In genomic region chr5:117590944-117591343, GRCh38 we compare ENCODE assay signal across 8 cellular contexts.
A peak's percentile ranks its signal among the peaks of the same experiment; 100 is the strongest.
DNase-seq lines count a peak whose midpoint lies in the region; ATAC-seq and TF ChIP-seq lines count a peak whose summit lies in the region.

No MANE protein-coding gene starts in this region.

- DNase-seq in SKM-1 treated with dmso at 0.1 percent for 144 hours (lab: John Stamatoyannopoulos, UW; ENCODE audit: unreplicated experiment) = peak; percentile 22
- DNase-seq in SKM-1 (lab: John Stamatoyannopoulos, UW; ENCODE audit: unreplicated experiment) = no peak
- peak; percentile 66 for DNase-seq in RPMI8226
- DNase-seq in NCI-H1048 (lab: John Stamatoyannopoulos, UW) = no peak
- DNase-seq in NCI-H128 (lab: John Stamatoyannopoulos, UW; ENCODE audit: unreplicated experiment) = no peak
- DNase-seq in right atrium auricular region (ENCODE audit: low spot score) = no peak

- no peaks in the 10 kb centered on the region for H3K9me3 ChIP-seq in liver (ENCODE audit: control insufficient read depth in 4 of 4, low read length in 3 of 4)
- no peaks in the 10 kb centered on the region for H3K9me3 ChIP-seq in right atrium auricular region

- no peaks in the 10 kb centered on the region for H3K4me1 ChIP-seq in liver (ENCODE audit: control insufficient read depth in 4 of 4, insufficient read depth in 4 of 4, low read length in 3 of 4)
- H3K4me1 ChIP-seq in right atrium auricular region = no peaks in the 10 kb centered on the region

- H3K27me3 ChIP-seq in liver (ENCODE audit: control insufficient read depth in 4 of 4, insufficient read depth in 4 of 4, low read length in 3 of 4) (no peaks in the 10 kb centered on the region), right atrium auricular region (no peaks in the 10 kb centered on the region)

- 42% methylated on average over 1 of the region's 1 CpG for WGBS in liver

- no peak overlapping the region for H3K4me3 ChIP-seq in liver (ENCODE audit: low read depth in 1 of 3, low read length in 3 of 3)
- no peak overlapping the region for H3K4me3 ChIP-seq in right atrium auricular region

- peak; percentile 63 to 65 for TF ChIP-seq RAD21 in liver (IDR thresholded peaks at IDR 0.05)

- TF ChIP-seq CTCF in liver (IDR thresholded peaks at IDR 0.05; ENCODE audit: low read depth, low read length, missing input control) = peak; percentile 32
- TF ChIP-seq CTCF in right atrium auricular region (IDR thresholded peaks at IDR 0.05) = peak in 1 of 2 donors; percentile 54

- no peaks in the 10 kb centered on the region for H3K36me3 ChIP-seq in liver (ENCODE audit: control insufficient read depth in 4 of 4, insufficient read depth in 3 of 4, low read depth in 1 of 4, low read length in 3 of 4)
- H3K36me3 ChIP-seq in right atrium auricular region = no peaks in the 10 kb centered on the region

- H3K27ac ChIP-seq in liver (ENCODE audit: low read depth in 1 of 2, low read length in 2 of 2) (no peak overlapping the region), right atrium auricular region (no peak overlapping the region)

- no peak overlapping the region for H3K9ac ChIP-seq in liver (ENCODE audit: low read depth in 1 of 2, low read length in 2 of 2)

- peak; percentile 95 for ATAC-seq in HG02938 (IDR thresholded peaks at IDR 0.05; ENCODE audit: unreplicated experiment)

TF ChIP-seq in liver, 16 proteins besides CTCF, POLR2A, EP300 and RAD21:
- TF ChIP-seq, protein P1, sequence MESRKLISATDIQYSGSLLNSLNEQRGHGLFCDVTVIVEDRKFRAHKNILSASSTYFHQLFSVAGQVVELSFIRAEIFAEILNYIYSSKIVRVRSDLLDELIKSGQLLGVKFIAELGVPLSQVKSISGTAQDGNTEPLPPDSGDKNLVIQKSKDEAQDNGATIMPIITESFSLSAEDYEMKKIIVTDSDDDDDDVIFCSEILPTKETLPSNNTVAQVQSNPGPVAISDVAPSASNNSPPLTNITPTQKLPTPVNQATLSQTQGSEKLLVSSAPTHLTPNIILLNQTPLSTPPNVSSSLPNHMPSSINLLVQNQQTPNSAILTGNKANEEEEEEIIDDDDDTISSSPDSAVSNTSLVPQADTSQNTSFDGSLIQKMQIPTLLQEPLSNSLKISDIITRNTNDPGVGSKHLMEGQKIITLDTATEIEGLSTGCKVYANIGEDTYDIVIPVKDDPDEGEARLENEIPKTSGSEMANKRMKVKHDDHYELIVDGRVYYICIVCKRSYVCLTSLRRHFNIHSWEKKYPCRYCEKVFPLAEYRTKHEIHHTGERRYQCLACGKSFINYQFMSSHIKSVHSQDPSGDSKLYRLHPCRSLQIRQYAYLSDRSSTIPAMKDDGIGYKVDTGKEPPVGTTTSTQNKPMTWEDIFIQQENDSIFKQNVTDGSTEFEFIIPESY (IDR thresholded peaks at IDR 0.05) = no peak
- TF ChIP-seq JUND (IDR thresholded peaks at IDR 0.05) (no peak), YY1 (IDR thresholded peaks at IDR 0.05) (no peak), TAF1 (conservative IDR thresholded peaks at IDR 0.05) (no peak), NR2F2 (IDR thresholded peaks at IDR 0.05) (no peak), RXRA (IDR thresholded peaks at IDR 0.05) (no peak), EGR1 (IDR thresholded peaks at IDR 0.05; ENCODE audit: low read depth in 2 of 2) (no peak)
- TF ChIP-seq, protein P2, sequence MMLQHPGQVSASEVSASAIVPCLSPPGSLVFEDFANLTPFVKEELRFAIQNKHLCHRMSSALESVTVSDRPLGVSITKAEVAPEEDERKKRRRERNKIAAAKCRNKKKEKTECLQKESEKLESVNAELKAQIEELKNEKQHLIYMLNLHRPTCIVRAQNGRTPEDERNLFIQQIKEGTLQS (IDR thresholded peaks at IDR 0.05) = no peak
- TF ChIP-seq, protein P3, sequence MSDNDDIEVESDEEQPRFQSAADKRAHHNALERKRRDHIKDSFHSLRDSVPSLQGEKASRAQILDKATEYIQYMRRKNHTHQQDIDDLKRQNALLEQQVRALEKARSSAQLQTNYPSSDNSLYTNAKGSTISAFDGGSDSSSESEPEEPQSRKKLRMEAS (IDR thresholded peaks at IDR 0.05) = no peak

Comparison
In these comparisons a context has a peak if more than half of its experiments do, and no peak if none do; other contexts are left out.
1. DNase-seq: peak in SKM-1 treated with dmso at 0.1 percent for 144 hours (single experiment) and RPMI8226 (single experiment); none in SKM-1 (single experiment), NCI-H1048 (single experiment), NCI-H128 (single experiment) and right atrium auricular region (single experiment).